2 cellular contexts compared by ENCODE assay signal in the genomic region with DNA sequence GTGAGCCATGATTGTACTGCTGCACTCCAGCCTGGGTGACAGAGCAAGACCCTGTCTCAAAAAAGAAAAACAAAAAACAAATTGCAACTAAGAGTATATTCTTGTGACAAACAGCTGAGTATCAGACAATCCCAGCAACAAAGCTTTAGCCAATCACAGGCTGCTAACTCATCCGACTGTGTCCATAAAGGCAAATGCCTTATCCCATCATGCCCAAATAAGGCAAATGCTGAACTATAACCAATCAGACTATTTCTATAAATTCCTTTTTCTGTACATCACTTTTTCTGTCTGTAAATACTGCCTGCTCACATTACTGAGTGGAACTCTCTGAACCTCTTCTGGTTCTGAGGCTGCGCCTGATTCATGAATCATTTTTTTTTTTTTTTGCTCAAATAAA.
TF ChIP-seq lines count a peak whose summit lies in the region.

No MANE protein-coding gene starts in this region.

TF ChIP-seq in HepG2, 621 proteins besides CTCF, POLR2A, EP300 and RAD21:
- TF ChIP-seq BCL6 (CRISPR knock-in tag; IDR thresholded peaks at IDR 0.05) (no peak), SMAD1 (CRISPR knock-in tag; IDR thresholded peaks at IDR 0.05; ENCODE audit: borderline replicate concordance, low read depth) (no peak), SRF (IDR thresholded peaks at IDR 0.05; ENCODE audit: low read depth, low read length) (peak; percentile 47; the same call in 1 of the 2 replicates)
- TF ChIP-seq, protein P1, sequence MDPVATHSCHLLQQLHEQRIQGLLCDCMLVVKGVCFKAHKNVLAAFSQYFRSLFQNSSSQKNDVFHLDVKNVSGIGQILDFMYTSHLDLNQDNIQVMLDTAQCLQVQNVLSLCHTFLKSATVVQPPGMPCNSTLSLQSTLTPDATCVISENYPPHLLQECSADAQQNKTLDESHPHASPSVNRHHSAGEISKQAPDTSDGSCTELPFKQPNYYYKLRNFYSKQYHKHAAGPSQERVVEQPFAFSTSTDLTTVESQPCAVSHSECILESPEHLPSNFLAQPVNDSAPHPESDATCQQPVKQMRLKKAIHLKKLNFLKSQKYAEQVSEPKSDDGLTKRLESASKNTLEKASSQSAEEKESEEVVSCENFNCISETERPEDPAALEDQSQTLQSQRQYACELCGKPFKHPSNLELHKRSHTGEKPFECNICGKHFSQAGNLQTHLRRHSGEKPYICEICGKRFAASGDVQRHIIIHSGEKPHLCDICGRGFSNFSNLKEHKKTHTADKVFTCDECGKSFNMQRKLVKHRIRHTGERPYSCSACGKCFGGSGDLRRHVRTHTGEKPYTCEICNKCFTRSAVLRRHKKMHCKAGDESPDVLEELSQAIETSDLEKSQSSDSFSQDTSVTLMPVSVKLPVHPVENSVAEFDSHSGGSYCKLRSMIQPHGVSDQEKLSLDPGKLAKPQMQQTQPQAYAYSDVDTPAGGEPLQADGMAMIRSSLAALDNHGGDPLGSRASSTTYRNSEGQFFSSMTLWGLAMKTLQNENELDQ (CRISPR knock-in tag; IDR thresholded peaks at IDR 0.05; ENCODE audit: borderline replicate concordance) = no peak

TF ChIP-seq in H1, 55 proteins besides CTCF, POLR2A, EP300 and RAD21:
- TF ChIP-seq GABPA (IDR thresholded peaks at IDR 0.05; ENCODE audit: borderline replicate concordance, insufficient read depth, low read length) (no peak), SIX5 (IDR thresholded peaks at IDR 0.05; ENCODE audit: low read depth, low read length) (no peak), CHD1 (IDR thresholded peaks at IDR 0.05; ENCODE audit: low read depth, low read length) (no peak), SRF (IDR thresholded peaks at IDR 0.05; ENCODE audit: low read depth, low read length) (peak; percentile 62; the same call in 1 of the 2 replicates), TEAD4 (IDR thresholded peaks at IDR 0.05; ENCODE audit: low read depth, low read length) (no peak), CBX5 (IDR thresholded peaks at IDR 0.05; ENCODE audit: low read depth, low read length) (no peak), KDM1A (IDR thresholded peaks at IDR 0.05; ENCODE audit: borderline replicate concordance, low read length) (no peak), EGR1 (IDR thresholded peaks at IDR 0.05; ENCODE audit: borderline replicate concordance, low read depth, low read length) (no peak)
TF ChIP-seq in H1: peak in this region for 1.
